In genomic region chr5:180316586-180316985, GRCh38 we compare ENCODE assay signal across 29 cellular contexts. TPM values are rescaled to one million over a fixed set of nuclear protein-coding genes. Genes with fewer than 3 reads are reported as not detected.
"Had no signal": no experiment of that assay in that cellular context is flagged by ENCODE, and none has a peak within 500 bp of the region (broad histone marks: within the 10 kb centered on the region; RNA-seq: fewer than 3 reads in every experiment).

No MANE protein-coding gene starts in this region.

- FAIRE-seq: astrocyte, endometrium, endothelial cell of umbilical vein had no signal

- H3K27ac ChIP-seq: brain microvascular endothelial cell, colonic mucosa, epithelial cell of prostate, esophagus squamous epithelium, gastroesophageal sphincter, WERI-Rb-1 had no signal

- DNase-seq: activated CD4-positive, alpha-beta memory T cell treated with anti-CD3 and anti-CD28 coated beads, Interleukin-2, amount 10 ng/mL, durations not matched to agents 7 days and 5 days; activated CD4-positive, alpha-beta T cell treated with anti-CD3 and anti-CD28 coated beads for 1 hour; activated CD4-positive, alpha-beta T cell treated with anti-CD3 and anti-CD28 coated beads for 4 hours; activated CD4-positive, alpha-beta T cell treated with anti-CD3 and anti-CD28 coated beads, Interleukin-2, amount 10 ng/mL, durations not matched to agents 7 days and 5 days; activated CD4-positive, alpha-beta T cell treated with anti-CD3 and anti-CD28 coated beads, Interleukin-2, amount 50 U/mL, for 4 hours; activated CD4-positive, CD25-positive, alpha-beta regulatory T cell; activated effector memory CD4-positive, alpha-beta T cell treated with Interleukin-2 at 50 U/mL for 16 hours; activated gamma-delta T cell treated with Interleukin-2 at 50 U/mL for 16 hours; activated naive CD4-positive, alpha-beta T cell treated with anti-CD3 and anti-CD28 coated beads, Interleukin-2, amount 50 U/mL, for 16 hours; activated naive CD4-positive, alpha-beta T cell treated with Interleukin-2 at 50 U/mL for 16 hours; activated T-cell treated with anti-CD3 and anti-CD28 coated beads, Interleukin-2, amount 50 U/mL, for 4 hours; amniotic stem cell; brain microvascular endothelial cell; central memory CD4-positive, alpha-beta T cell; cerebellar nuclear complex; colonic mucosa; effector CD8-positive, alpha-beta T cell; esophagus squamous epithelium; foreskin melanocyte; T-helper 1 cell; T-helper 17 cell; T1000; WERI-Rb-1 had no signal

- H3K4me1 ChIP-seq: colonic mucosa, esophagus squamous epithelium, gastroesophageal sphincter had no signal

- H3K4me3 ChIP-seq: colonic mucosa, esophagus squamous epithelium, gastroesophageal sphincter had no signal

- H3K36me3 ChIP-seq: colonic mucosa, WERI-Rb-1 had no signal

- ATAC-seq: activated T-cell treated with anti-CD3 and anti-CD28 coated beads, Interleukin-2, amount 50 U/mL, for 4 hours; activated T-helper 17 cell treated with anti-CD3 and anti-CD28 coated beads, Interleukin-2, amount 50 U/mL, for 72 hours; gastroesophageal sphincter had no signal

- H3K9me3 ChIP-seq: colonic mucosa, esophagus squamous epithelium, gastroesophageal sphincter had no signal

- H3K27me3 ChIP-seq: brain microvascular endothelial cell, colonic mucosa, esophagus squamous epithelium, gastroesophageal sphincter had no signal

RNA-seq across cellular contexts. Expression of gene GFPT2, which starts 36.5 kb away (rescaled TPM):
- total RNA-seq: activated CD4-positive, alpha-beta memory T cell treated with anti-CD3 and anti-CD28 coated beads, Interleukin-2, amount 10 ng/mL, durations not matched to agents 7 days and 5 days had no signal
